Comparison of ENCODE assay signal across 25 cellular contexts in the genomic region with DNA sequence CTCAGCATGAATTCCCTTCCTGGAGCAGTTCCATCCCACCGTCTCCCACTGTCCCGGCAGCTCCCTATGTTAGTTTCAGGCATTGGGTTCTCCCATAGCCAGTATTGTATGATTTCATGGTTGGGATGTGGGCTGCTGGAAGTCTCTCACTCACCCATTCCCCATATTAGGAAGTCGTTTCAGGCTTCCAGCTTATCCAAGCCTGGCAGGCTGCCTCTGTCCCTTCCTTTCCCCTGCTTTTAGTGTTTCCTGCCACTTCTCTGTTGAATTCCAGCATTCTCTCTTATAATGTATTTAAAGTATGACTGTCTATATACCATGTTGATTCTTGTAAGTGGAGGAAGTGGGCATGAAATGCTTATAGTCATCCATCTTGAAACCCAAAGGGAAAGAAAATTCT.
"Had no signal": no experiment of that assay in that cellular context is flagged by ENCODE, and none has a peak within 500 bp of the region (broad histone marks: within the 10 kb centered on the region; RNA-seq: fewer than 3 reads in every experiment).

No MANE protein-coding gene starts in this region.

- H3K4me3 Mint-ChIP-seq: dendritic cell treated with granulocyte-macrophage colony-stimulating factor and Interleukin-4, amounts not matched to agents 40 ng/mL and 50 ng/mL, for 4 days; memory B cell; mesothelial cell of epicardium; natural killer cell treated with Interleukin-12 subunit alpha and Interleukin-12 subunit beta and Interleukin-15 and Interleukin-18, amount 100 ng/mL, for 72 hours; neural progenitor cell; stimulated activated memory B cell treated with anti-CD40 and anti-IgM and Interleukin-4, amounts not matched to agents 10 μg/mL and 1 μg/mL and 100 μg/mL, for 72 hours; stimulated activated naive CD8-positive, alpha-beta T cell treated with anti-CD3 and anti-CD28 coated beads, Interleukin-15, Interleukin-2, amounts not matched to agents 100 ng/mL and 50 ng/mL, for 24 hours had no signal

- H3K27me3 Mint-ChIP-seq: memory B cell; natural killer cell treated with Interleukin-12 subunit alpha and Interleukin-12 subunit beta and Interleukin-15 and Interleukin-18, amount 100 ng/mL, for 72 hours; progenitor cell of endocrine pancreas; stimulated activated memory B cell treated with anti-CD40 and anti-IgM and Interleukin-4, amounts not matched to agents 10 μg/mL and 1 μg/mL and 100 μg/mL, for 72 hours; stimulated activated naive CD8-positive, alpha-beta T cell treated with anti-CD3 and anti-CD28 coated beads, Interleukin-15, Interleukin-2, amounts not matched to agents 100 ng/mL and 50 ng/mL, for 24 hours had no signal

- ATAC-seq: gastroesophageal sphincter; left cardiac atrium; natural killer cell treated with Interleukin-12 subunit alpha and Interleukin-12 subunit beta and Interleukin-15 and Interleukin-18, amount 100 ng/mL, for 72 hours; pancreas; sciatic nerve; stimulated activated memory B cell treated with anti-CD40 and anti-IgM and Interleukin-4, amounts not matched to agents 10 μg/mL and 1 μg/mL and 100 μg/mL, for 72 hours had no signal

- DNase-seq: effector CD4-positive, alpha-beta T cell; foreskin fibroblast; glutamatergic neuron; left cardiac atrium; left ventricle myocardium inferior; lower lobe of right lung; nucleus accumbens; pancreas; spleen; stimulated activated CD4-positive, alpha-beta T cell treated with anti-CD3 and anti-CD28 coated beads, Interleukin-15, amount 100 ng/mL, for 24 hours; stimulated activated CD4-positive, alpha-beta T cell treated with anti-CD3 and anti-CD28 coated beads, Interleukin-1b, Interleukin-23, amount 100 ng/mL, for 48 hours; stimulated activated CD4-positive, alpha-beta T cell treated with anti-CD3 and anti-CD28 coated beads, Interleukin-4, amount 100 ng/mL, for 24 hours; transverse colon had no signal

- H3K27ac ChIP-seq: epithelial cell of prostate, esophagus muscularis mucosa, gastroesophageal sphincter, left ventricle myocardium inferior, lower lobe of right lung, neural progenitor cell, pancreas, spleen, transverse colon had no signal

- H3K4me2 ChIP-seq: neural progenitor cell had no signal

- H3K36me3 ChIP-seq: esophagus muscularis mucosa, gastroesophageal sphincter, left ventricle myocardium inferior, lower lobe of right lung, neural progenitor cell, pancreas, spleen, transverse colon had no signal

- H3K9me3 ChIP-seq: pancreas had no signal

- H3K4me1 ChIP-seq: esophagus muscularis mucosa, gastroesophageal sphincter, left ventricle myocardium inferior, lower lobe of right lung, neural progenitor cell, pancreas, spleen, transverse colon had no signal

- H3K27me3 ChIP-seq: esophagus muscularis mucosa, gastroesophageal sphincter, neural progenitor cell, pancreas, spleen, transverse colon had no signal

- H2AFZ ChIP-seq: neural progenitor cell had no signal

- H3K9ac ChIP-seq: neural progenitor cell had no signal

- H3K36me3 Mint-ChIP-seq: memory B cell; stimulated activated memory B cell treated with anti-CD40 and anti-IgM and Interleukin-4, amounts not matched to agents 10 μg/mL and 1 μg/mL and 100 μg/mL, for 72 hours had no signal

- H3K27ac Mint-ChIP-seq: dendritic cell treated with granulocyte-macrophage colony-stimulating factor and Interleukin-4, amounts not matched to agents 40 ng/mL and 50 ng/mL, for 4 days; memory B cell; mesothelial cell of epicardium; natural killer cell treated with Interleukin-12 subunit alpha and Interleukin-12 subunit beta and Interleukin-15 and Interleukin-18, amount 100 ng/mL, for 72 hours; neural progenitor cell; progenitor cell of endocrine pancreas; stimulated activated memory B cell treated with anti-CD40 and anti-IgM and Interleukin-4, amounts not matched to agents 10 μg/mL and 1 μg/mL and 100 μg/mL, for 72 hours; stimulated activated naive CD8-positive, alpha-beta T cell treated with anti-CD3 and anti-CD28 coated beads, Interleukin-15, Interleukin-2, amounts not matched to agents 100 ng/mL and 50 ng/mL, for 24 hours had no signal

- H3K4me3 ChIP-seq: esophagus muscularis mucosa, gastroesophageal sphincter, left ventricle myocardium inferior, lower lobe of right lung, neural progenitor cell, pancreas, spleen, transverse colon had no signal

- H3K4me1 Mint-ChIP-seq: memory B cell; mesothelial cell of epicardium; neural progenitor cell; stimulated activated memory B cell treated with anti-CD40 and anti-IgM and Interleukin-4, amounts not matched to agents 10 μg/mL and 1 μg/mL and 100 μg/mL, for 72 hours had no signal
